ENCODE assay signal across 17 cellular contexts in genomic region chr7:44564606-44565005, GRCh38. TPM values are rescaled to one million over a fixed set of nuclear protein-coding genes. Genes with fewer than 3 reads are reported as not detected.
DNase-seq lines count a peak whose midpoint lies in the region; ATAC-seq and TF ChIP-seq lines count a peak whose summit lies in the region.
"Had no signal": no experiment of that assay in that cellular context is flagged by ENCODE, and none has a peak within 500 bp of the region (broad histone marks: within the 10 kb centered on the region; RNA-seq: fewer than 3 reads in every experiment).

No MANE protein-coding gene starts in this region.

- no peaks in the 10 kb centered on the region for H3K27me3 Mint-ChIP-seq in Caco-2 (ENCODE audit: insufficient read depth, unreplicated experiment)

- CTCF ChIA-PET in Caco-2 (lab: Charles Lee) (interaction anchor here (0.6 to 2.5 kb wide), 4 partner anchors 8 to 216 kb away, joined by 3 to 10 read pairs (median 8); partner anchors contain the start of genes DDX56 and NUDCD3), RWPE1 (lab: Yijun Ruan, JAX) (interaction anchor here (0.6 to 2.7 kb wide), 8 partner anchors 12 to 350 kb away, joined by 3 to 17 read pairs (median 6); partner anchors contain the start of gene NUDCD3)

- BruUV-seq in Caco-2 (replicated peaks; lab: Mats Ljungman, UMichigan), result no TSS peak

- peaks cover 72% of the 10 kb centered on the region for H3K36me3 Mint-ChIP-seq in Caco-2 (ENCODE audit: insufficient read depth, unreplicated experiment)

- no peaks in the 10 kb centered on the region for H3K9me3 Mint-ChIP-seq in Caco-2 (ENCODE audit: unreplicated experiment)
- H3K9me3 Mint-ChIP-seq: GM23338 had no signal

- H3K9me3 ChIP-seq in Caco-2, result no peaks in the 10 kb centered on the region
- H3K9me3 ChIP-seq: A549 had no signal

- intact Hi-C loops in Caco-2 (cut with micrococcal nuclease; ENCODE audit: unreplicated experiment), result loop anchor here (1.0 kb wide), 1 partner anchor 74 kb away; the partner anchor contains the start of gene NUDCD3

- ATAC-seq in HG03571 (IDR thresholded peaks at IDR 0.05; ENCODE audit: unreplicated experiment), result no peak
- ATAC-seq in GM21717 (IDR thresholded peaks at IDR 0.05; ENCODE audit: unreplicated experiment), result no peak
- no peak for ATAC-seq in GM18498 (IDR thresholded peaks at IDR 0.05; ENCODE audit: unreplicated experiment)

- H3K4me1 Mint-ChIP-seq in Caco-2 (ENCODE audit: low read depth, unreplicated experiment), result peaks cover 20% of the 10 kb centered on the region

- H3K27me3 ChIP-seq in Caco-2 (replicated peaks; ENCODE audit: control insufficient read depth, insufficient read depth, low read length), result no peaks in the 10 kb centered on the region

- peaks cover 27% of the 10 kb centered on the region for H3K4me1 ChIP-seq in Caco-2

- H3K36me3 ChIP-seq in Caco-2 (ENCODE audit: control insufficient read depth, insufficient read depth, low read length), result peaks cover 17% of the 10 kb centered on the region

- POLR2A ChIA-PET in Caco-2 (lab: Charles Lee), result interaction anchor here (0.8 to 1.2 kb wide), 4 partner anchors 9 to 547 kb away, joined by 3 to 7 read pairs (median 4); partner anchors contain the start of gene DDX56
- POLR2A ChIA-PET in RWPE1 (lab: Yijun Ruan, JAX; ENCODE audit: low non-redundant PET), result interaction anchor here (0.9 kb wide), 1 partner anchor 9 kb away, joined by 3 read pairs; the partner anchor contains the start of gene DDX56

- peak; percentile 24 for DNase-seq in activated effector memory CD4-positive, alpha-beta T cell treated with anti-CD3 and anti-CD28 coated beads, Interleukin-2, amount 50 U/mL, for 16 hours
- no peak for DNase-seq in activated effector memory CD4-positive, alpha-beta T cell treated with Interleukin-2 at 50 U/mL for 16 hours
- DNase-seq in Caco-2 (no peak), RWPE1 (ENCODE audit: low spot score) (no peak), mesenteric fat pad (ENCODE audit: low spot score) (peak; percentile 62)
- DNase-seq: DMS79, Kasumi-1, NCI-H187 treated with DMSO at 0.1 percent for 48 hours, NCI-H446 treated with DMSO at 0.1 percent for 48 hours, NCI-H748 treated with DMSO at 0.1 percent for 48 hours, PC-9 had no signal

- peak overlapping the region; percentile 86 for H3K27ac Mint-ChIP-seq in Caco-2 (ENCODE audit: unreplicated experiment)
- H3K27ac Mint-ChIP-seq: GM23338 had no signal

- TF ChIP-seq CTCF in Caco-2 (IDR thresholded peaks at IDR 0.05; ENCODE audit: insufficient read depth in 1 of 2, low read depth in 1 of 2, low read length in 1 of 2, severe bottlenecking in 1 of 2, unreplicated experiment in 1 of 2), result no peak
- no peak for TF ChIP-seq CTCF in RWPE1 (conservative IDR thresholded peaks at IDR 0.05; ENCODE audit: low read depth)

- peak overlapping the region; percentile 63 for H3K27ac ChIP-seq in RWPE1
- H3K27ac ChIP-seq: A549, C4-2B, PC-9 had no signal

- H3K4me3 Mint-ChIP-seq in Caco-2 (ENCODE audit: unreplicated experiment), result no peak overlapping the region
- H3K4me3 Mint-ChIP-seq: GM23338 had no signal

- no peak overlapping the region for H3K4me3 ChIP-seq in Caco-2 (ENCODE audit: low read depth, low read length)
- H3K4me3 ChIP-seq: A549, GM23338, PC-9 had no signal

RNA-seq across cellular contexts. Expression of gene DDX56, which starts 9.1 kb away (rescaled TPM):
- 135 and 154 TPM in 2 replicates for total RNA-seq in Caco-2 (2022)
- 64.1 TPM for total RNA-seq in mesenteric fat pad

RNA-seq across cellular contexts. Expression of gene TMED4, which starts 17.4 kb away (rescaled TPM):
- 93.4 and 96.6 TPM in 2 replicates for total RNA-seq in Caco-2 (2022)
- 56.3 TPM for total RNA-seq in mesenteric fat pad

RNA-seq across cellular contexts. Expression of gene NPC1L1, which starts 23.5 kb away (rescaled TPM):
- 5.9 and 6.5 TPM in 2 replicates for total RNA-seq in Caco-2 (2022)
- 0.29 TPM for total RNA-seq in mesenteric fat pad
- total RNA-seq: GM23338 had no signal

RNA-seq across cellular contexts. Expression of gene OGDH, which starts 41.8 kb away (rescaled TPM):
- 62.1 and 64.5 TPM in 2 replicates for total RNA-seq in Caco-2 (2022)
- total RNA-seq in mesenteric fat pad, result 102 TPM

Comparison
In these comparisons a context has a peak if more than half of its experiments do, and no peak if none do; other contexts are left out.
1. DNase-seq: peak in activated effector memory CD4-positive, alpha-beta T cell treated with anti-CD3 and anti-CD28 coated beads, Interleukin-2, amount 50 U/mL, for 16 hours (single experiment) and mesenteric fat pad (single experiment); none in activated effector memory CD4-positive, alpha-beta T cell treated with Interleukin-2 at 50 U/mL for 16 hours (single experiment), Caco-2 (0 of 2) and RWPE1 (single experiment).